Comparison of ENCODE assay signal across 34 cellular contexts in genomic region chr10:62302760-62303159, GRCh38. TPM values are rescaled to one million over a fixed set of nuclear protein-coding genes. Genes with fewer than 3 reads are reported as not detected.
"Had no signal": no experiment of that assay in that cellular context is flagged by ENCODE, and none has a peak within 500 bp of the region (broad histone marks: within the 10 kb centered on the region; RNA-seq: fewer than 3 reads in every experiment).

No MANE protein-coding gene starts in this region.

- DNase-seq: activated B cell treated with CpG ODN at 0.5 μM for 24 hours; activated CD4-positive, alpha-beta T cell treated with anti-CD3 and anti-CD28 coated beads for 48 hours; activated CD4-positive, alpha-beta T cell treated with anti-CD3 and anti-CD28 coated beads, Interleukin-2, amount 50 U/mL, for 1 hour; activated CD4-positive, alpha-beta T cell treated with anti-CD3 and anti-CD28 coated beads, Interleukin-2, amount 50 U/mL, for 48 hours; activated CD8-positive, alpha-beta memory T cell treated with anti-CD3 and anti-CD28 coated beads for 24 hours; activated CD8-positive, alpha-beta memory T cell treated with anti-CD3 and anti-CD28 coated beads, Interleukin-2, amount 50 U/mL, for 4 hours; activated CD8-positive, alpha-beta T cell treated with anti-CD3 and anti-CD28 coated beads for 36 hours; activated gamma-delta T cell; activated naive CD4-positive, alpha-beta T cell; activated naive CD8-positive, alpha-beta T cell treated with anti-CD3 and anti-CD28 coated beads for 36 hours; activated naive CD8-positive, alpha-beta T cell treated with anti-CD3 and anti-CD28 coated beads, Interleukin-2, amount 50 U/mL, for 24 hours; activated T-cell treated with anti-CD3 and anti-CD28 coated beads, Interleukin-2, amount 50 U/mL, for 1 hour; activated T-cell treated with anti-CD3 and anti-CD28 coated beads, Interleukin-2, amount 50 U/mL, for 48 hours; adrenal gland; central memory CD4-positive, alpha-beta T cell; cerebellar nuclear complex; colonic mucosa; effector CD8-positive, alpha-beta T cell; esophagus squamous epithelium; foreskin melanocyte; T1000; WERI-Rb-1 had no signal

- H3K36me3 Mint-ChIP-seq: brain had no signal

- H3K27me3 Mint-ChIP-seq: activated CD8-positive, alpha-beta T cell treated with anti-CD3 and anti-CD28 coated beads for 36 hours; activated naive CD4-positive, alpha-beta T cell treated with anti-CD3 and anti-CD28 coated beads, Interleukin-2, amount 50 U/mL, for 24 hours had no signal

- H3K27ac ChIP-seq: adrenal gland, ascending aorta, breast epithelium, cardiac muscle cell, colonic mucosa, epithelial cell of prostate, esophagus squamous epithelium, gastroesophageal sphincter, WERI-Rb-1 had no signal

- ATAC-seq: activated CD4-positive, CD25-positive, alpha-beta regulatory T cell treated with anti-CD3 and anti-CD28 coated beads, Interleukin-2, amount 50 U/mL, for 24 hours; activated CD8-positive, alpha-beta T cell treated with anti-CD3 and anti-CD28 coated beads for 36 hours; activated naive CD8-positive, alpha-beta T cell treated with anti-CD3 and anti-CD28 coated beads, Interleukin-2, amount 50 U/mL, for 24 hours; gastroesophageal sphincter had no signal

- H3K9me3 Mint-ChIP-seq: activated naive CD4-positive, alpha-beta T cell treated with anti-CD3 and anti-CD28 coated beads, Interleukin-2, amount 50 U/mL, for 24 hours had no signal

- H3K27me3 ChIP-seq: adrenal gland, ascending aorta, breast epithelium, cardiac muscle cell, colonic mucosa, esophagus squamous epithelium, gastroesophageal sphincter had no signal

- H3K36me3 ChIP-seq: adrenal gland, ascending aorta, breast epithelium, cardiac muscle cell, colonic mucosa, esophagus squamous epithelium, gastroesophageal sphincter, WERI-Rb-1 had no signal

- H3K9me3 ChIP-seq: adrenal gland, ascending aorta, breast epithelium, colonic mucosa, esophagus squamous epithelium, gastroesophageal sphincter had no signal

- H3K4me3 ChIP-seq: adrenal gland, ascending aorta, breast epithelium, cardiac muscle cell, colonic mucosa, esophagus squamous epithelium, gastroesophageal sphincter had no signal

- H3K4me3 Mint-ChIP-seq: activated B cell treated with CpG ODN at 0.5 μM for 24 hours; activated CD8-positive, alpha-beta T cell treated with anti-CD3 and anti-CD28 coated beads for 36 hours; activated naive CD4-positive, alpha-beta T cell treated with anti-CD3 and anti-CD28 coated beads, Interleukin-2, amount 50 U/mL, for 24 hours; activated naive CD8-positive, alpha-beta T cell treated with anti-CD3 and anti-CD28 coated beads for 36 hours; activated naive CD8-positive, alpha-beta T cell treated with anti-CD3 and anti-CD28 coated beads, Interleukin-2, amount 50 U/mL, for 24 hours; activated T-helper 1 cell treated with anti-CD3 and anti-CD28 coated beads, Interleukin-12 subunit alpha, Interleukin-12 subunit beta, Interleukin-2, Interleukin-4 antibody, amounts not matched to agents 30 ng/mL and 10 ng/mL and 1 ng/mL, durations not matched to agents 14 hours and 24 hours and 36 hours; brain; T-helper 1 cell treated with Interleukin-12 subunit alpha and Interleukin-12 subunit beta and Interleukin-4 antibody, amounts not matched to agents 30 μg/mL and 1 μg/mL, for 36 hours; T-helper 2 cell treated with Interferon-gamma antibody and Interleukin-4, amounts not matched to agents 5 μg/mL and 100 μg/mL, for 36 hours had no signal

- H3K4me1 ChIP-seq: adrenal gland, ascending aorta, breast epithelium, colonic mucosa, esophagus squamous epithelium, gastroesophageal sphincter had no signal

- H3K27ac Mint-ChIP-seq: activated B cell treated with CpG ODN at 0.5 μM for 24 hours; activated CD8-positive, alpha-beta T cell treated with anti-CD3 and anti-CD28 coated beads for 36 hours; activated naive CD4-positive, alpha-beta T cell treated with anti-CD3 and anti-CD28 coated beads, Interleukin-2, amount 50 U/mL, for 24 hours; activated naive CD8-positive, alpha-beta T cell treated with anti-CD3 and anti-CD28 coated beads for 36 hours; activated naive CD8-positive, alpha-beta T cell treated with anti-CD3 and anti-CD28 coated beads, Interleukin-2, amount 50 U/mL, for 24 hours; activated T-helper 1 cell treated with anti-CD3 and anti-CD28 coated beads, Interleukin-12 subunit alpha, Interleukin-12 subunit beta, Interleukin-2, Interleukin-4 antibody, amounts not matched to agents 30 ng/mL and 10 ng/mL and 1 ng/mL, durations not matched to agents 14 hours and 24 hours and 36 hours; activated T-helper 2 cell treated with anti-CD3 and anti-CD28 coated beads, Interferon-gamma antibody, Interleukin-2, Interleukin-4, amounts not matched to agents 10 μg/mL and 5 μg/mL and 100 μg/mL, durations not matched to agents 14 hours and 24 hours and 36 hours; brain; T-helper 1 cell treated with Interleukin-12 subunit alpha and Interleukin-12 subunit beta and Interleukin-4 antibody, amounts not matched to agents 30 μg/mL and 1 μg/mL, for 36 hours; T-helper 2 cell treated with Interferon-gamma antibody and Interleukin-4, amounts not matched to agents 5 μg/mL and 100 μg/mL, for 36 hours had no signal

RNA-seq across cellular contexts. Expression of gene RTKN2, which starts 34.1 kb away (rescaled TPM):
- total RNA-seq: ascending aorta, gastroesophageal sphincter had no signal
